ENCODE assay signal across 15 cellular contexts in the genomic region with DNA sequence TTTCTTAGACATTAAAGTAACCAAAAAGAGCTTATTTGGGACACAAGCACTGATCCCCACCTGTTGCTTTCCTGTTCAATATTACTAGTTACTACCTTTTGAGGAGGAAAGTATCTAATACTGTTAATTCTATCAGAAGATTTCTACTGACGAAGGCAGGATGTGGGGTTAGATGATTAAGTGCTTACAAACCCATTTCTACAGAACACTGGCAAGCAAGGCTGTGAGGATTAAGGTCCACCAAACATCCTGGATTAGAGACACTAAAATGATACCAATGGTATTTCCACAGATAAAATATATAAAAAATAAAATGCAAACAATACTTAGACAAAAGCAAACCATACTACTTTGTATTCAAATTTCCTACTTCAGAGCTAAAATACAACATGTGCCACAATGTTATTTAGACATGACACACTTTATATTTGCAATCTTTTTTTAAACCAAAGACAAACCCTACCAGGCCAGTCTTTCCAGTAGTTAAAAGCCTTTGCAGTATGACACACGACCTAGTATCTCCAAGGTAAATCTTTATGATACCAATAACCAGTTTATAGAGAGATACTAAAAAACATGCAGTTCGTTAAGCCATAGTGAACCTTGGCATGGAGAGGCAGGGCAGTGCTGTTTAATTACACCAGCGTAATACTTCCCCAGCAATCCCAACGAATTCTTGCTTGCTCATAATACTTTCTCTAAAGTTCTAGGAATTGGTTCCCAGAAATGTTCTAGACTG.
"Had no signal": no experiment of that assay in that cellular context is flagged by ENCODE, and none has a peak within 500 bp of the region (broad histone marks: within the 10 kb centered on the region; RNA-seq: fewer than 3 reads in every experiment).

No MANE protein-coding gene starts in this region.

- H3K27me3 Mint-ChIP-seq: activated naive CD8-positive, alpha-beta T cell treated with anti-CD3 and anti-CD28 coated beads, Interleukin-2, amount 10 ng/mL, durations not matched to agents 7 days and 5 days had no signal

- DNase-seq: activated CD4-positive, alpha-beta memory T cell treated with anti-CD3 and anti-CD28 coated beads for 36 hours; activated gamma-delta T cell treated with Interleukin-2 at 50 U/mL for 16 hours; activated naive CD8-positive, alpha-beta T cell treated with anti-CD3 and anti-CD28 coated beads, Interleukin-2, amount 10 ng/mL, durations not matched to agents 7 days and 5 days; activated T-cell treated with anti-CD3 and anti-CD28 coated beads, Interleukin-2, amount 50 U/mL, for 4 hours; aorta; effector memory CD4-positive, alpha-beta T cell; erythroblast; glutamatergic neuron; left lung; stimulated activated CD4-positive, alpha-beta T cell treated with anti-CD3 and anti-CD28 coated beads, Interleukin-15, amount 100 ng/mL, for 24 hours; stimulated activated CD4-positive, alpha-beta T cell treated with anti-CD3 and anti-CD28 coated beads, Interleukin-4, amount 100 ng/mL, for 24 hours; stomach; uterus had no signal

- H3K36me3 ChIP-seq: breast epithelium, left lung, stomach, uterus had no signal

- H3K27me3 ChIP-seq: breast epithelium, left lung, stomach, uterus had no signal

- H3K9me3 Mint-ChIP-seq: activated CD4-positive, alpha-beta memory T cell treated with anti-CD3 and anti-CD28 coated beads for 36 hours; activated naive CD8-positive, alpha-beta T cell treated with anti-CD3 and anti-CD28 coated beads, Interleukin-2, amount 10 ng/mL, durations not matched to agents 7 days and 5 days; activated T-cell treated with anti-CD3 and anti-CD28 coated beads, Interleukin-2, amount 50 U/mL, for 4 hours; memory B cell had no signal

- H3K27ac ChIP-seq: breast epithelium, left lung, stomach, uterus had no signal

- H3K4me3 Mint-ChIP-seq: activated CD4-positive, alpha-beta memory T cell treated with anti-CD3 and anti-CD28 coated beads for 36 hours; activated naive CD8-positive, alpha-beta T cell treated with anti-CD3 and anti-CD28 coated beads, Interleukin-2, amount 10 ng/mL, durations not matched to agents 7 days and 5 days; activated T-cell treated with anti-CD3 and anti-CD28 coated beads, Interleukin-2, amount 50 U/mL, for 4 hours; memory B cell had no signal

- H3K36me3 Mint-ChIP-seq: activated CD4-positive, alpha-beta memory T cell treated with anti-CD3 and anti-CD28 coated beads for 36 hours; activated naive CD8-positive, alpha-beta T cell treated with anti-CD3 and anti-CD28 coated beads, Interleukin-2, amount 10 ng/mL, durations not matched to agents 7 days and 5 days; memory B cell had no signal

- ATAC-seq: activated T-cell treated with anti-CD3 and anti-CD28 coated beads, Interleukin-2, amount 50 U/mL, for 4 hours; left lung had no signal

- H3K4me1 ChIP-seq: breast epithelium, left lung, uterus had no signal

- H3K9me3 ChIP-seq: breast epithelium, left lung, stomach, uterus had no signal

- H3K4me1 Mint-ChIP-seq: activated naive CD8-positive, alpha-beta T cell treated with anti-CD3 and anti-CD28 coated beads, Interleukin-2, amount 10 ng/mL, durations not matched to agents 7 days and 5 days; memory B cell had no signal

- H3K27ac Mint-ChIP-seq: activated CD4-positive, alpha-beta memory T cell treated with anti-CD3 and anti-CD28 coated beads for 36 hours; activated naive CD8-positive, alpha-beta T cell treated with anti-CD3 and anti-CD28 coated beads, Interleukin-2, amount 10 ng/mL, durations not matched to agents 7 days and 5 days; memory B cell had no signal

- H3K4me3 ChIP-seq: breast epithelium, left lung, stomach, uterus had no signal
